ENCODE assay signal across 18 cellular contexts in genomic region chr9:2255128-2255527, GRCh38.
DNase-seq lines count a peak whose midpoint lies in the region; ATAC-seq and TF ChIP-seq lines count a peak whose summit lies in the region.
"Had no signal": no experiment of that assay in that cellular context is flagged by ENCODE, and none has a peak within 500 bp of the region (broad histone marks: within the 10 kb centered on the region; RNA-seq: fewer than 3 reads in every experiment).

No MANE protein-coding gene starts in this region.

- no peak overlapping the region for H3K4ac ChIP-seq in neuronal stem cell (ENCODE audit: low read length)

- no peak overlapping the region for H4K8ac ChIP-seq in neuronal stem cell (ENCODE audit: low read depth, low read length)

- H3K14ac ChIP-seq in neuronal stem cell (ENCODE audit: low read length): no peak overlapping the region

- peaks cover 0 to 11% of the 10 kb centered on the region in 2 donors for H3K9me3 ChIP-seq in neuronal stem cell (replicated peaks in 1 of 2; ENCODE audit: control insufficient read depth in 2 of 2, insufficient read depth in 1 of 2, low read depth in 1 of 2, low read length in 2 of 2)
- H3K9me3 ChIP-seq: ascending aorta, colonic mucosa, SJSA1 had no signal

- H2BK12ac ChIP-seq in neuronal stem cell (ENCODE audit: low read length): no peak overlapping the region

- no peak overlapping the region for H2BK5ac ChIP-seq in neuronal stem cell (ENCODE audit: low read length)

- no peak overlapping the region for H3K4me3 Mint-ChIP-seq in WTC11
- no peak overlapping the region for H3K4me3 Mint-ChIP-seq in effector memory CD8-positive, alpha-beta T cell
- H3K4me3 Mint-ChIP-seq: memory B cell, neural crest cell had no signal

- H3K27me3 ChIP-seq in neuronal stem cell (ENCODE audit: control insufficient read depth in 3 of 3, insufficient read depth in 3 of 3, low read depth in 1 of 3, low read length in 3 of 3): no peaks in the 10 kb centered on the region
- H3K27me3 ChIP-seq: ascending aorta, colonic mucosa, SJSA1 had no signal

- POLR2A ChIA-PET in WTC11 (lab: Charles Lee): no interaction called here

- H3K23ac ChIP-seq in neuronal stem cell (ENCODE audit: low read depth, low read length, poor library complexity): no peak overlapping the region

- H3K18ac ChIP-seq in neuronal stem cell (ENCODE audit: low read length): no peak overlapping the region

- DNase-seq in NCI-H748 (lab: John Stamatoyannopoulos, UW; ENCODE audit: unreplicated experiment) (peak; percentile 24), NCI-H748 treated with DMSO at 0.1 percent for 48 hours (lab: John Stamatoyannopoulos, UW) (no peak), NCI-H2107 treated with DMSO at 0.1 percent for 48 hours (lab: John Stamatoyannopoulos, UW; ENCODE audit: unreplicated experiment) (peak; percentile 96), WTC11 (ENCODE audit: low spot score) (no peak), neuronal stem cell (ENCODE audit: low spot score) (no peak), GM19240 (ENCODE audit: insufficient read length, low spot score) (no peak), cerebellar nuclear complex (lab: John Stamatoyannopoulos, UW) (no peak)
- DNase-seq in effector memory CD8-positive, alpha-beta T cell: no peak
- DNase-seq: colonic mucosa, GF-D8, GM23248, Kasumi-1, NCI-H1694, T-helper 9 cell had no signal

- CTCF ChIA-PET in WTC11 (lab: Charles Lee): no interaction called here

- peak overlapping the region; percentile 45 for H2AFZ ChIP-seq in neuronal stem cell (ENCODE audit: low read length)
- H2AFZ ChIP-seq: GM23248 had no signal

- WGBS in neuronal stem cell (ENCODE audit: extremely low coverage in 2 of 2, insufficient read length in 2 of 2, insufficient replicate concordance in 1 of 2), 2 donors: no CpG with 5 or more reads among the region's 10 CpGs

- no peak overlapping the region for H2BK120ac ChIP-seq in neuronal stem cell (ENCODE audit: low read depth, low read length)

- H4K91ac ChIP-seq in neuronal stem cell (ENCODE audit: low read depth, low read length, poor library complexity): no peak overlapping the region

- peaks cover 25% of the 10 kb centered on the region for H3K36me3 Mint-ChIP-seq in WTC11
- H3K36me3 Mint-ChIP-seq in effector memory CD8-positive, alpha-beta T cell (ENCODE audit: insufficient read depth): no peaks in the 10 kb centered on the region
- H3K36me3 Mint-ChIP-seq: memory B cell had no signal

- H3K27me3 Mint-ChIP-seq in WTC11 (ENCODE audit: low read depth): no peaks in the 10 kb centered on the region
- peaks cover 10 to 37% of the 10 kb centered on the region in 2 donors for H3K27me3 Mint-ChIP-seq in effector memory CD8-positive, alpha-beta T cell

- H3K27ac ChIP-seq in neuronal stem cell (replicated peaks; ENCODE audit: low read length): no peak overlapping the region
- H3K27ac ChIP-seq: ascending aorta, colonic mucosa, GM23248, SJSA1 had no signal

- H2BK15ac ChIP-seq in neuronal stem cell (ENCODE audit: low read length): no peak overlapping the region

- H3K4me1 Mint-ChIP-seq in WTC11: peaks cover 22% of the 10 kb centered on the region
- H3K4me1 Mint-ChIP-seq in effector memory CD8-positive, alpha-beta T cell (ENCODE audit: low read depth in 2 of 2): no peaks in the 10 kb centered on the region

- H3K27ac Mint-ChIP-seq in WTC11: no peak overlapping the region
- H3K27ac Mint-ChIP-seq in effector memory CD8-positive, alpha-beta T cell: no peak overlapping the region
- H3K27ac Mint-ChIP-seq: memory B cell had no signal

- H3K79me1 ChIP-seq in neuronal stem cell (ENCODE audit: low read depth, low read length): no peaks in the 10 kb centered on the region

- no peak for TF ChIP-seq CTCF in WTC11 (IDR thresholded peaks at IDR 0.05)

- peaks cover 2 to 11% of the 10 kb centered on the region in 2 donors for H3K4me1 ChIP-seq in neuronal stem cell (ENCODE audit: control insufficient read depth in 2 of 2, insufficient read depth in 1 of 2, low read depth in 1 of 2, low read length in 2 of 2)
- H3K4me1 ChIP-seq: ascending aorta, colonic mucosa, SJSA1 had no signal

- peak; percentile 36 for ATAC-seq in WTC11
- no peak for ATAC-seq in effector memory CD8-positive, alpha-beta T cell (replicated peaks)

- H3K9ac ChIP-seq in neuronal stem cell (ENCODE audit: low read depth, low read length, poor library complexity): no peak overlapping the region
- H3K9ac ChIP-seq: GM23248 had no signal

- H3K9me3 Mint-ChIP-seq in WTC11: peaks cover 32% of the 10 kb centered on the region
- no peaks in the 10 kb centered on the region for H3K9me3 Mint-ChIP-seq in effector memory CD8-positive, alpha-beta T cell

- no peak overlapping the region for H3K4me2 ChIP-seq in neuronal stem cell (ENCODE audit: insufficient read depth, low read length, poor library complexity, severe bottlenecking)

- H2AK5ac ChIP-seq in neuronal stem cell (ENCODE audit: low read depth, low read length): no peak overlapping the region

- no peaks in the 10 kb centered on the region for H3K36me3 ChIP-seq in neuronal stem cell (replicated peaks in 1 of 2; ENCODE audit: control insufficient read depth in 2 of 2, insufficient read depth in 2 of 2, low read length in 2 of 2)
- H3K36me3 ChIP-seq: ascending aorta, colonic mucosa, SJSA1 had no signal

- no peak overlapping the region for H3K4me3 ChIP-seq in neuronal stem cell (ENCODE audit: low read length in 2 of 2)
- H3K4me3 ChIP-seq: ascending aorta, colonic mucosa, GM23248, SJSA1 had no signal

TF ChIP-seq in WTC11, 78 proteins besides CTCF, POLR2A, EP300 and RAD21 (continues in another document):
- TF ChIP-seq ETV6 (CRISPR knock-in tag; IDR thresholded peaks at IDR 0.05): no peak
- no peak for TF ChIP-seq GRHL2 (CRISPR knock-in tag; IDR thresholded peaks at IDR 0.05; ENCODE audit: insufficient replicate concordance, severe bottlenecking)
- no peak for TF ChIP-seq STAT6 (CRISPR knock-in tag; conservative IDR thresholded peaks at IDR 0.05; ENCODE audit: low read depth)
- TF ChIP-seq TEAD4 (CRISPR knock-in tag; IDR thresholded peaks at IDR 0.05): no peak
- TF ChIP-seq ZBTB43 (CRISPR knock-in tag; IDR thresholded peaks at IDR 0.05): no peak
- no peak for TF ChIP-seq FOXP1 (CRISPR knock-in tag; IDR thresholded peaks at IDR 0.05; ENCODE audit: borderline replicate concordance)
- no peak for TF ChIP-seq ZNF532 (CRISPR knock-in tag; IDR thresholded peaks at IDR 0.05; ENCODE audit: borderline replicate concordance)
- TF ChIP-seq NFYB (CRISPR knock-in tag; conservative IDR thresholded peaks at IDR 0.05; ENCODE audit: low read depth): no peak

Comparison
In these comparisons a context has a peak if more than half of its experiments do, and no peak if none do; other contexts are left out.
1. DNase-seq: peak in NCI-H748 (single experiment) and NCI-H2107 treated with DMSO at 0.1 percent for 48 hours (single experiment); none in NCI-H748 treated with DMSO at 0.1 percent for 48 hours (single experiment), WTC11 (single experiment), neuronal stem cell (single experiment), GM19240 (single experiment), cerebellar nuclear complex (0 of 2) and effector memory CD8-positive, alpha-beta T cell (0 of 3).